In the genomic region with DNA sequence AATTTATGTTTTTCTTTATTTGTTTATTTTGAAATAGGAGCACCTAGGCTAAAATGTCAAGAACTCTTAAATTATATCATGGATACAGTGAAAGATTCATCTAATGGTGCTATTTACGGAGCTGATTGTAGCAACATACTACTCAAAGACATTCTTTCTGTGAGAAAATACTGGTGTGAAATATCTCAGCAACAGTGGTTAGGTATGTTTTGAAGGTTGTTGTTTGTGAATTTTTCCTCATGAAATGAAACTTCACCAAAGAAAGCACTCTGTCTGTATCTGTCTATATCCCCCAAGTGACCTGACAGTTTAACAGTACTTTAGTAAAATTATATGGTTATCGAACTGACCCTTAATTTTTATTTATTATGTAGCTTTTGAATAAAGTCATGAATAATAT, we compare ENCODE assay signal across 15 cellular contexts. TPM values are rescaled to one million over a fixed set of nuclear protein-coding genes. Genes with fewer than 3 reads are reported as not detected.
DNase-seq lines count a peak whose midpoint lies in the region; ATAC-seq and TF ChIP-seq lines count a peak whose summit lies in the region.
"Had no signal": no experiment of that assay in that cellular context is flagged by ENCODE, and none has a peak within 500 bp of the region (broad histone marks: within the 10 kb centered on the region; RNA-seq: fewer than 3 reads in every experiment).

No MANE protein-coding gene starts in this region.

- H3K36me3 Mint-ChIP-seq in activated CD4-positive, alpha-beta T cell treated with anti-CD3 and anti-CD28 coated beads, Interleukin-2, amount 10 ng/mL, durations not matched to agents 24 days and 14 days (ENCODE audit: low read depth) = peaks cover 63% of the 10 kb centered on the region
- H3K36me3 Mint-ChIP-seq in activated naive CD4-positive, alpha-beta T cell treated with anti-CD3 and anti-CD28 coated beads, Interleukin-2, amount 50 U/mL, for 72 hours = peaks cover 20 to 21% of the 10 kb centered on the region in 2 donors
- peaks cover 13% of the 10 kb centered on the region for H3K36me3 Mint-ChIP-seq in natural killer cell

- no peak for DNase-seq in activated CD4-positive, alpha-beta T cell treated with anti-CD3 and anti-CD28 coated beads, Interleukin-2, amount 10 ng/mL, durations not matched to agents 24 days and 14 days
- no peak for DNase-seq in activated CD4-positive, alpha-beta T cell treated with anti-CD3 and anti-CD28 coated beads, Interleukin-2, amount 50 U/mL, for 1 hour
- DNase-seq in M059J (ENCODE audit: low read depth) = peak; percentile 1
- no peak for DNase-seq in activated naive CD4-positive, alpha-beta T cell treated with anti-CD3 and anti-CD28 coated beads, Interleukin-2, amount 50 U/mL, for 72 hours (ENCODE audit: low spot score in 2 of 2)
- DNase-seq in natural killer cell = no peak
- no peak for DNase-seq in HT-29 (ENCODE audit: low spot score)
- no peak for DNase-seq in stimulated activated naive CD4-positive, alpha-beta T cell treated with Interleukin-2 at 50 U/mL for 16 hours (lab: John Stamatoyannopoulos, UW)
- DNase-seq in Right ventricle myocardium inferior (ENCODE audit: missing footprints) = no peak
- DNase-seq: activated gamma-delta T cell treated with Interleukin-2 at 50 U/mL for 16 hours, head of caudate nucleus, IMR-90, islet precursor cell, NCI-H1048, NCI-H69, T1000 had no signal

- TF ChIP-seq CTCF in natural killer cell (IDR thresholded peaks at IDR 0.05) = no peak

- intact Hi-C loops in activated CD4-positive, alpha-beta T cell treated with anti-CD3 and anti-CD28 coated beads, Interleukin-2, amount 10 ng/mL, durations not matched to agents 24 days and 14 days (cut with micrococcal nuclease) = loop anchor here (1.0 to 5.0 kb wide), 6 partner anchors 11 to 497 kb away; a partner anchor contains a TSS
- intact Hi-C loops in natural killer cell (cut with micrococcal nuclease) (loop anchor here (1.0 kb wide), 1 partner anchor 13 kb away; a partner anchor contains a TSS), Right ventricle myocardium inferior (cut with DNase I) (no loop called here)

- no peak for ATAC-seq in activated naive CD4-positive, alpha-beta T cell treated with anti-CD3 and anti-CD28 coated beads, Interleukin-2, amount 50 U/mL, for 72 hours
- ATAC-seq in natural killer cell (peak; percentile 36 to 62 (median 41)), Right ventricle myocardium inferior (no peak)

- H3K9me3 Mint-ChIP-seq in activated CD4-positive, alpha-beta T cell treated with anti-CD3 and anti-CD28 coated beads, Interleukin-2, amount 10 ng/mL, durations not matched to agents 24 days and 14 days = no peaks in the 10 kb centered on the region
- no peaks in the 10 kb centered on the region for H3K9me3 Mint-ChIP-seq in activated naive CD4-positive, alpha-beta T cell treated with anti-CD3 and anti-CD28 coated beads, Interleukin-2, amount 50 U/mL, for 72 hours
- no peaks in the 10 kb centered on the region for H3K9me3 Mint-ChIP-seq in natural killer cell

- H3K27ac Mint-ChIP-seq in activated CD4-positive, alpha-beta T cell treated with anti-CD3 and anti-CD28 coated beads, Interleukin-2, amount 10 ng/mL, durations not matched to agents 24 days and 14 days = peak overlapping the region; percentile 87
- peak overlapping the region; percentile 95 to 96 for H3K27ac Mint-ChIP-seq in activated naive CD4-positive, alpha-beta T cell treated with anti-CD3 and anti-CD28 coated beads, Interleukin-2, amount 50 U/mL, for 72 hours
- peak overlapping the region in 1 of 2 donors; percentile 95 for H3K27ac Mint-ChIP-seq in natural killer cell

- H3K4me1 Mint-ChIP-seq in activated CD4-positive, alpha-beta T cell treated with anti-CD3 and anti-CD28 coated beads, Interleukin-2, amount 10 ng/mL, durations not matched to agents 24 days and 14 days = peaks cover 47% of the 10 kb centered on the region
- peaks cover 65 to 72% of the 10 kb centered on the region in 2 donors for H3K4me1 Mint-ChIP-seq in natural killer cell

- no peaks in the 10 kb centered on the region for H3K27me3 Mint-ChIP-seq in activated CD4-positive, alpha-beta T cell treated with anti-CD3 and anti-CD28 coated beads, Interleukin-2, amount 10 ng/mL, durations not matched to agents 24 days and 14 days
- H3K27me3 Mint-ChIP-seq in natural killer cell (ENCODE audit: low read depth in 2 of 2) = no peaks in the 10 kb centered on the region

- H3K4me3 Mint-ChIP-seq in activated CD4-positive, alpha-beta T cell treated with anti-CD3 and anti-CD28 coated beads, Interleukin-2, amount 10 ng/mL, durations not matched to agents 24 days and 14 days = peak overlapping the region; percentile 63
- peak overlapping the region; percentile 92 for H3K4me3 Mint-ChIP-seq in natural killer cell

RNA-seq across cellular contexts. Expression of a gene that starts 12.8 kb away (rescaled TPM):
- 37.6 and 42.5 TPM in 2 replicates for total RNA-seq in activated CD4-positive, alpha-beta T cell treated with anti-CD3 and anti-CD28 coated beads, Interleukin-2, amount 10 ng/mL, durations not matched to agents 24 days and 14 days
- 19.9 and 22.1 TPM in 2 replicates for total RNA-seq in M059J (2014; rRNA removed; shearing (Covaris generic))
- total RNA-seq in activated naive CD4-positive, alpha-beta T cell treated with anti-CD3 and anti-CD28 coated beads, Interleukin-2, amount 50 U/mL, for 72 hours = 10 to 100 TPM; 36.4 to 81.3 TPM
- total RNA-seq in natural killer cell (100 to 1,000 TPM; 502 to 568 (median 539) TPM), Right ventricle myocardium inferior (24.9 TPM)
- 16.6 and 26.1 TPM in 2 replicates for total RNA-seq in HT-29 (2014; rRNA removed; shearing (Covaris generic))

RNA-seq across cellular contexts. Expression of a gene that starts 13.2 kb away (rescaled TPM):
- 29.3 and 29.8 TPM in 2 replicates for total RNA-seq in activated CD4-positive, alpha-beta T cell treated with anti-CD3 and anti-CD28 coated beads, Interleukin-2, amount 10 ng/mL, durations not matched to agents 24 days and 14 days
- total RNA-seq in M059J (2014; rRNA removed; shearing (Covaris generic)) = 21.2 and 27.8 TPM in 2 replicates
- total RNA-seq in activated naive CD4-positive, alpha-beta T cell treated with anti-CD3 and anti-CD28 coated beads, Interleukin-2, amount 50 U/mL, for 72 hours = 10 to 100 TPM; 27.4 to 52.9 TPM
- total RNA-seq in natural killer cell (10 to 100 TPM; 34.8 to 42.6 (median 36.1) TPM), Right ventricle myocardium inferior (7.4 TPM)
- total RNA-seq in HT-29 (2014; rRNA removed; shearing (Covaris generic)) = 6.9 and 8.2 TPM in 2 replicates

Comparison
In these comparisons a context has a peak if more than half of its experiments do, and no peak if none do; other contexts are left out.
1. ATAC-seq: peak in natural killer cell (3 of 3); none in activated naive CD4-positive, alpha-beta T cell treated with anti-CD3 and anti-CD28 coated beads, Interleukin-2, amount 50 U/mL, for 72 hours (0 of 2) and Right ventricle myocardium inferior (single experiment).
2. RNA of a gene that starts 12.8 kb away (total RNA-seq): 502 to 568 TPM in natural killer cell; 36.4 to 81.3 TPM in activated naive CD4-positive, alpha-beta T cell treated with anti-CD3 and anti-CD28 coated beads, Interleukin-2, amount 50 U/mL, for 72 hours, 37.6 to 42.5 TPM in activated CD4-positive, alpha-beta T cell treated with anti-CD3 and anti-CD28 coated beads, Interleukin-2, amount 10 ng/mL, durations not matched to agents 24 days and 14 days, 16.6 to 26.1 TPM in HT-29, 24.9 TPM in Right ventricle myocardium inferior (single experiment) and 19.9 to 22.1 TPM in M059J; every median in the first group is over 4 times any median in the second.